Comparison of ENCODE assay signal across 17 cellular contexts in the genomic region with DNA sequence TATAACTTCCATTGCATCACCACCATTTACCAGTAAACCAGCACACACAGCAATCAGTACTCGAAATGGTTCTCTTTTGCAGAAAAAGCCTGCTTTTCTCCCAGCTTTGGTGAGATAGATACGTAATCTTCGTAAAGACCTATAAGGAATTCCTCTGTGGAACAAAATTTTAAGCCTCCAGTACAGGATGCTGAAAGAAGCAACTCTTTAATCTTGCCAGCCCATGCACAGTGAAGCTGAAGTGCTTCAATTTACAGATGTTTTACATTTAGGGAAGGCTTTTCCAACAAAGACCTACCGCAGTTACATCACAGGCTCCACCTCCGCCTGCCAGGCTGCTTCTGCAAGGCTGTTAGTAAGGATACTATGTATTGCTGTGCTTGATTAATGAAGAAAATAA. TPM values are rescaled to one million over a fixed set of nuclear protein-coding genes. Genes with fewer than 3 reads are reported as not detected.
DNase-seq lines count a peak whose midpoint lies in the region; ATAC-seq and TF ChIP-seq lines count a peak whose summit lies in the region.
"Had no signal": no experiment of that assay in that cellular context is flagged by ENCODE, and none has a peak within 500 bp of the region (broad histone marks: within the 10 kb centered on the region; RNA-seq: fewer than 3 reads in every experiment).

No MANE protein-coding gene starts in this region.

- TF ChIP-seq CTCF in WTC11 (IDR thresholded peaks at IDR 0.05) = no peak

- H3K9me3 ChIP-seq in neuron (ENCODE audit: low read length) = no peaks in the 10 kb centered on the region
- H3K9me3 ChIP-seq: gastroesophageal sphincter, psoas muscle, SJSA1 had no signal

- ATAC-seq in WTC11 = no peak
- ATAC-seq: gastroesophageal sphincter, PC-3, psoas muscle had no signal

- no peaks in the 10 kb centered on the region for H3K36me3 ChIP-seq in neuron (ENCODE audit: insufficient read depth, low read length)
- H3K36me3 ChIP-seq: gastroesophageal sphincter, SJSA1 had no signal

- H3K4me1 Mint-ChIP-seq in WTC11 = peaks cover 50% of the 10 kb centered on the region

- POLR2A ChIA-PET in WTC11 (lab: Charles Lee) = no interaction called here

- H3K4me1 ChIP-seq in neuron (ENCODE audit: insufficient read depth, low read length) = peaks cover 37% of the 10 kb centered on the region
- H3K4me1 ChIP-seq: psoas muscle had no signal

- no peaks in the 10 kb centered on the region for H3K36me3 Mint-ChIP-seq in WTC11

- H3K27me3 Mint-ChIP-seq in WTC11 (ENCODE audit: low read depth) = peaks cover 67% of the 10 kb centered on the region

- H3K27ac Mint-ChIP-seq in WTC11 = no peak overlapping the region

- intact Hi-C loops in head of caudate nucleus (cut with DNase I) = no loop called here

- H2AFZ ChIP-seq in neuron (ENCODE audit: low read depth, low read length) = no peak overlapping the region

- CTCF ChIA-PET in WTC11 (lab: Charles Lee) = interaction anchor here (2.1 to 2.2 kb wide), 2 partner anchors 13 to 16 kb away, joined by 9 to 10 read pairs; no protein-coding TSS in a partner anchor

- H3K4me3 Mint-ChIP-seq in WTC11 = peak overlapping the region; percentile 95

- H3K27me3 ChIP-seq in neuron (ENCODE audit: insufficient read depth, low read length) = peaks cover 16% of the 10 kb centered on the region

- peak; percentile 13 for DNase-seq in ELR (ENCODE audit: low read depth)
- DNase-seq in WTC11 (ENCODE audit: low spot score) = no peak
- DNase-seq in head of caudate nucleus = peak in 40 of 42 donors; percentile 10 to 85 (median 53)
- no peak for DNase-seq in 8988T
- no peak for DNase-seq in NCI-H1105 (lab: John Stamatoyannopoulos, UW)
- no peak for DNase-seq in NCI-H1092 treated with DMSO at 0.1 percent for 48 hours (lab: John Stamatoyannopoulos, UW)
- DNase-seq in dermis blood vessel endothelial cell = no peak
- DNase-seq: activated gamma-delta T cell treated with Interleukin-2 at 50 U/mL for 16 hours, GDM1, Kasumi-1, NCI-H82, PC-3, psoas muscle had no signal

- peak overlapping the region; percentile 76 for H3K4me3 ChIP-seq in neuron (ENCODE audit: low read length)
- H3K4me3 ChIP-seq: psoas muscle, SJSA1 had no signal

- no peaks in the 10 kb centered on the region for H3K9me3 Mint-ChIP-seq in WTC11

TF ChIP-seq in WTC11, 78 proteins besides CTCF, POLR2A, EP300 and RAD21:
- no peak for TF ChIP-seq TEAD4 (CRISPR knock-in tag; IDR thresholded peaks at IDR 0.05)
- no peak for TF ChIP-seq CREB1 (CRISPR knock-in tag; IDR thresholded peaks at IDR 0.05)
- no peak for TF ChIP-seq EMX1 (CRISPR knock-in tag; IDR thresholded peaks at IDR 0.05)
- no peak for TF ChIP-seq TP53 (CRISPR knock-in tag; IDR thresholded peaks at IDR 0.05)
- TF ChIP-seq ZNF423 (CRISPR knock-in tag; IDR thresholded peaks at IDR 0.05) = no peak
- TF ChIP-seq, protein P1, sequence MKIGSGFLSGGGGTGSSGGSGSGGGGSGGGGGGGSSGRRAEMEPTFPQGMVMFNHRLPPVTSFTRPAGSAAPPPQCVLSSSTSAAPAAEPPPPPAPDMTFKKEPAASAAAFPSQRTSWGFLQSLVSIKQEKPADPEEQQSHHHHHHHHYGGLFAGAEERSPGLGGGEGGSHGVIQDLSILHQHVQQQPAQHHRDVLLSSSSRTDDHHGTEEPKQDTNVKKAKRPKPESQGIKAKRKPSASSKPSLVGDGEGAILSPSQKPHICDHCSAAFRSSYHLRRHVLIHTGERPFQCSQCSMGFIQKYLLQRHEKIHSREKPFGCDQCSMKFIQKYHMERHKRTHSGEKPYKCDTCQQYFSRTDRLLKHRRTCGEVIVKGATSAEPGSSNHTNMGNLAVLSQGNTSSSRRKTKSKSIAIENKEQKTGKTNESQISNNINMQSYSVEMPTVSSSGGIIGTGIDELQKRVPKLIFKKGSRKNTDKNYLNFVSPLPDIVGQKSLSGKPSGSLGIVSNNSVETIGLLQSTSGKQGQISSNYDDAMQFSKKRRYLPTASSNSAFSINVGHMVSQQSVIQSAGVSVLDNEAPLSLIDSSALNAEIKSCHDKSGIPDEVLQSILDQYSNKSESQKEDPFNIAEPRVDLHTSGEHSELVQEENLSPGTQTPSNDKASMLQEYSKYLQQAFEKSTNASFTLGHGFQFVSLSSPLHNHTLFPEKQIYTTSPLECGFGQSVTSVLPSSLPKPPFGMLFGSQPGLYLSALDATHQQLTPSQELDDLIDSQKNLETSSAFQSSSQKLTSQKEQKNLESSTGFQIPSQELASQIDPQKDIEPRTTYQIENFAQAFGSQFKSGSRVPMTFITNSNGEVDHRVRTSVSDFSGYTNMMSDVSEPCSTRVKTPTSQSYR (CRISPR knock-in tag; IDR thresholded peaks at IDR 0.05) = no peak
- TF ChIP-seq HMGA2 (CRISPR knock-in tag; IDR thresholded peaks at IDR 0.05) = no peak
- TF ChIP-seq, protein P2, sequence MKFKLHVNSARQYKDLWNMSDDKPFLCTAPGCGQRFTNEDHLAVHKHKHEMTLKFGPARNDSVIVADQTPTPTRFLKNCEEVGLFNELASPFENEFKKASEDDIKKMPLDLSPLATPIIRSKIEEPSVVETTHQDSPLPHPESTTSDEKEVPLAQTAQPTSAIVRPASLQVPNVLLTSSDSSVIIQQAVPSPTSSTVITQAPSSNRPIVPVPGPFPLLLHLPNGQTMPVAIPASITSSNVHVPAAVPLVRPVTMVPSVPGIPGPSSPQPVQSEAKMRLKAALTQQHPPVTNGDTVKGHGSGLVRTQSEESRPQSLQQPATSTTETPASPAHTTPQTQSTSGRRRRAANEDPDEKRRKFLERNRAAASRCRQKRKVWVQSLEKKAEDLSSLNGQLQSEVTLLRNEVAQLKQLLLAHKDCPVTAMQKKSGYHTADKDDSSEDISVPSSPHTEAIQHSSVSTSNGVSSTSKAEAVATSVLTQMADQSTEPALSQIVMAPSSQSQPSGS (CRISPR knock-in tag; IDR thresholded peaks at IDR 0.05; ENCODE audit: borderline replicate concordance, low read depth) = no peak
- no peak for TF ChIP-seq ZNF232 (CRISPR knock-in tag; IDR thresholded peaks at IDR 0.05)
- no peak for TF ChIP-seq ZNF317 (CRISPR knock-in tag; IDR thresholded peaks at IDR 0.05; ENCODE audit: borderline replicate concordance, low read depth)
- no peak for TF ChIP-seq RELA (CRISPR knock-in tag; IDR thresholded peaks at IDR 0.05; ENCODE audit: borderline replicate concordance)
- TF ChIP-seq, protein P3, sequence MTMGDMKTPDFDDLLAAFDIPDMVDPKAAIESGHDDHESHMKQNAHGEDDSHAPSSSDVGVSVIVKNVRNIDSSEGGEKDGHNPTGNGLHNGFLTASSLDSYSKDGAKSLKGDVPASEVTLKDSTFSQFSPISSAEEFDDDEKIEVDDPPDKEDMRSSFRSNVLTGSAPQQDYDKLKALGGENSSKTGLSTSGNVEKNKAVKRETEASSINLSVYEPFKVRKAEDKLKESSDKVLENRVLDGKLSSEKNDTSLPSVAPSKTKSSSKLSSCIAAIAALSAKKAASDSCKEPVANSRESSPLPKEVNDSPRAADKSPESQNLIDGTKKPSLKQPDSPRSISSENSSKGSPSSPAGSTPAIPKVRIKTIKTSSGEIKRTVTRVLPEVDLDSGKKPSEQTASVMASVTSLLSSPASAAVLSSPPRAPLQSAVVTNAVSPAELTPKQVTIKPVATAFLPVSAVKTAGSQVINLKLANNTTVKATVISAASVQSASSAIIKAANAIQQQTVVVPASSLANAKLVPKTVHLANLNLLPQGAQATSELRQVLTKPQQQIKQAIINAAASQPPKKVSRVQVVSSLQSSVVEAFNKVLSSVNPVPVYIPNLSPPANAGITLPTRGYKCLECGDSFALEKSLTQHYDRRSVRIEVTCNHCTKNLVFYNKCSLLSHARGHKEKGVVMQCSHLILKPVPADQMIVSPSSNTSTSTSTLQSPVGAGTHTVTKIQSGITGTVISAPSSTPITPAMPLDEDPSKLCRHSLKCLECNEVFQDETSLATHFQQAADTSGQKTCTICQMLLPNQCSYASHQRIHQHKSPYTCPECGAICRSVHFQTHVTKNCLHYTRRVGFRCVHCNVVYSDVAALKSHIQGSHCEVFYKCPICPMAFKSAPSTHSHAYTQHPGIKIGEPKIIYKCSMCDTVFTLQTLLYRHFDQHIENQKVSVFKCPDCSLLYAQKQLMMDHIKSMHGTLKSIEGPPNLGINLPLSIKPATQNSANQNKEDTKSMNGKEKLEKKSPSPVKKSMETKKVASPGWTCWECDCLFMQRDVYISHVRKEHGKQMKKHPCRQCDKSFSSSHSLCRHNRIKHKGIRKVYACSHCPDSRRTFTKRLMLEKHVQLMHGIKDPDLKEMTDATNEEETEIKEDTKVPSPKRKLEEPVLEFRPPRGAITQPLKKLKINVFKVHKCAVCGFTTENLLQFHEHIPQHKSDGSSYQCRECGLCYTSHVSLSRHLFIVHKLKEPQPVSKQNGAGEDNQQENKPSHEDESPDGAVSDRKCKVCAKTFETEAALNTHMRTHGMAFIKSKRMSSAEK (CRISPR knock-in tag; IDR thresholded peaks at IDR 0.05; ENCODE audit: borderline replicate concordance) = no peak
- TF ChIP-seq ELF4 (CRISPR knock-in tag; IDR thresholded peaks at IDR 0.05; ENCODE audit: low read depth) = no peak
- no peak for TF ChIP-seq NR2C2 (CRISPR knock-in tag; IDR thresholded peaks at IDR 0.05)
- TF ChIP-seq, protein P4, sequence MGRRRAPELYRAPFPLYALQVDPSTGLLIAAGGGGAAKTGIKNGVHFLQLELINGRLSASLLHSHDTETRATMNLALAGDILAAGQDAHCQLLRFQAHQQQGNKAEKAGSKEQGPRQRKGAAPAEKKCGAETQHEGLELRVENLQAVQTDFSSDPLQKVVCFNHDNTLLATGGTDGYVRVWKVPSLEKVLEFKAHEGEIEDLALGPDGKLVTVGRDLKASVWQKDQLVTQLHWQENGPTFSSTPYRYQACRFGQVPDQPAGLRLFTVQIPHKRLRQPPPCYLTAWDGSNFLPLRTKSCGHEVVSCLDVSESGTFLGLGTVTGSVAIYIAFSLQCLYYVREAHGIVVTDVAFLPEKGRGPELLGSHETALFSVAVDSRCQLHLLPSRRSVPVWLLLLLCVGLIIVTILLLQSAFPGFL (CRISPR knock-in tag; IDR thresholded peaks at IDR 0.05; ENCODE audit: borderline replicate concordance) = no peak
- TF ChIP-seq TEAD1 (CRISPR knock-in tag; IDR thresholded peaks at IDR 0.05) = no peak
- no peak for TF ChIP-seq FOXJ3 (CRISPR knock-in tag; IDR thresholded peaks at IDR 0.05; ENCODE audit: borderline replicate concordance)
- TF ChIP-seq GRHL2 (CRISPR knock-in tag; IDR thresholded peaks at IDR 0.05; ENCODE audit: insufficient replicate concordance, severe bottlenecking) = no peak
- no peak for TF ChIP-seq ZNF671 (CRISPR knock-in tag; IDR thresholded peaks at IDR 0.05)

RNA-seq across cellular contexts. Expression of a gene that starts 1.9 kb away (rescaled TPM):
- total RNA-seq in WTC11 (2021) (0.98 to 2.3 TPM (median 1.4 TPM) in 3 replicates), dermis blood vessel endothelial cell (0.17 and 2.1 TPM in 2 replicates)
- total RNA-seq: HT-29, PC-3 had no signal

RNA-seq across cellular contexts. Expression of a gene that starts 27.3 kb away (rescaled TPM):
- total RNA-seq in WTC11 (2021) = 6.7 to 9.5 TPM (median 7.3 TPM) in 3 replicates
- total RNA-seq in dermis blood vessel endothelial cell = 6.8 and 10.9 TPM in 2 replicates

Comparison
In these comparisons a context has a peak if more than half of its experiments do, and no peak if none do; other contexts are left out.
1. DNase-seq: peak in ELR (single experiment) and head of caudate nucleus (40 of 42); none in WTC11 (single experiment), 8988T (single experiment), NCI-H1105 (single experiment), NCI-H1092 treated with DMSO at 0.1 percent for 48 hours (single experiment) and dermis blood vessel endothelial cell (single experiment).